ENCODE assay signal across 28 cellular contexts in genomic region chr11:76170473-76170872, GRCh38. TPM values are rescaled to one million over a fixed set of nuclear protein-coding genes. Genes with fewer than 3 reads are reported as not detected.
"Had no signal": no experiment of that assay in that cellular context is flagged by ENCODE, and none has a peak within 500 bp of the region (broad histone marks: within the 10 kb centered on the region; RNA-seq: fewer than 3 reads in every experiment).

No MANE protein-coding gene starts in this region.

- DNase-seq: naive B cell; naive thymus-derived CD8-positive, alpha-beta T cell; nephron progenitor cell; occipital lobe; posterior cingulate gyrus; psoas muscle; right cardiac atrium; spleen; stimulated activated CD4-positive, alpha-beta T cell treated with anti-CD3 and anti-CD28 coated beads, Interleukin-12 subunit alpha, Interleukin-12 subunit beta, amount 100 ng/mL, for 4 hours; stimulated activated CD4-positive, alpha-beta T cell treated with anti-CD3 and anti-CD28 coated beads, Interleukin-1b, Interleukin-23, amount 100 ng/mL, for 48 hours; stimulated activated CD4-positive, alpha-beta T cell treated with anti-CD3 and anti-CD28 coated beads, Interleukin-4, amount 100 ng/mL, for 1 hour; stimulated activated CD4-positive, alpha-beta T cell treated with anti-CD3 and anti-CD28 coated beads, Interleukin-4, amount 100 ng/mL, for 4 hours; stimulated activated CD8-positive, alpha-beta memory T cell treated with anti-CD3 and anti-CD28 coated beads, Interleukin-4, amount 100 ng/mL, for 48 hours; stimulated activated naive B cell treated with anti-CD40 and anti-IgM and Interleukin-4, amounts not matched to agents 10 μg/mL and 1 μg/mL and 100 μg/mL, for 72 hours; stimulated activated naive CD4-positive, alpha-beta T cell treated with Interleukin-2 at 50 U/mL for 16 hours; stomach; thyroid gland; trophoblast cell; upper lobe of left lung had no signal

- H3K9me3 ChIP-seq: pancreas, psoas muscle, spleen, stomach, thoracic aorta, thyroid gland, tibial nerve, upper lobe of left lung, vagina had no signal

- H3K4me3 ChIP-seq: pancreas, psoas muscle, skin epidermis, smooth muscle cell, spleen, stomach, thoracic aorta, thyroid gland, tibial nerve, upper lobe of left lung, vagina had no signal

- H3K4me2 ChIP-seq: smooth muscle cell had no signal

- H3K27ac ChIP-seq: pancreas, psoas muscle, skin epidermis, spleen, stomach, thoracic aorta, thyroid gland, tibial nerve, upper lobe of left lung, vagina had no signal

- H3K27me3 ChIP-seq: pancreas, spleen, stomach, thyroid gland, tibial nerve, upper lobe of left lung, vagina had no signal

- H3K4me1 ChIP-seq: pancreas, psoas muscle, spleen, stomach, thyroid gland, tibial nerve, upper lobe of left lung, vagina had no signal

- ATAC-seq: naive thymus-derived CD8-positive, alpha-beta T cell; natural killer cell treated with Interleukin-12 subunit alpha and Interleukin-12 subunit beta and Interleukin-15 and Interleukin-18, amount 100 ng/mL, for 72 hours; psoas muscle; right cardiac atrium; sciatic nerve had no signal

- H3K36me3 ChIP-seq: pancreas, spleen, stomach, thoracic aorta, thyroid gland, tibial nerve, upper lobe of left lung, vagina had no signal

RNA-seq across cellular contexts. Expression of gene WNT11, which starts 35.8 kb away (rescaled TPM):
- total RNA-seq: renal cortical epithelial cell had no signal
